22 cellular contexts compared by ENCODE assay signal in the genomic region with DNA sequence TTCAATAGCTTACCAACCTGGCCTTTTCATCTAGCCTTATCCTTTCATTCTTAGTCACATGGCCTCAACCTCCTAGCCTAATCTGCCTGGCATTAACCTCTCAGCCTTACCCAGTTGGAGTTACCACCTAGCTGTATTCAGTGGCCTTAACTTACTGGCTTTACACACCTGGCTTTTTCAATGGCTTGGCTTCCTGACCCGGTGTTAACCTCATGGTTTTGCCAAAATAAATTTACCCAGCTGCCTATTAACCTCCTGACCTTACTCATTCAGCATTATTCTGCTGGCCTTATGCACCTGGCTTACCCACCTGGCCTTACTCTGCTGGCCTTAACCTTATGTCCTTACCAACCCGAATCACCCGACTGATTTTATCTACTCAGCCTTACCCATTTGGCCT.
"Had no signal": no experiment of that assay in that cellular context is flagged by ENCODE, and none has a peak within 500 bp of the region (broad histone marks: within the 10 kb centered on the region; RNA-seq: fewer than 3 reads in every experiment).

No MANE protein-coding gene starts in this region.

- H3K27ac ChIP-seq: ascending aorta, body of pancreas had no signal

- H3K9me3 ChIP-seq: ascending aorta had no signal

- DNase-seq: activated CD4-positive, alpha-beta T cell treated with anti-CD3 and anti-CD28 coated beads for 4 hours; activated CD4-positive, alpha-beta T cell treated with anti-CD3 and anti-CD28 coated beads, Interleukin-2, amount 50 U/mL, for 4 hours; activated CD8-positive, alpha-beta T cell treated with anti-CD3 and anti-CD28 coated beads, Interleukin-2, amount 10 ng/mL, durations not matched to agents 7 days and 5 days; activated effector memory CD4-positive, alpha-beta T cell treated with anti-CD3 and anti-CD28 coated beads, Interleukin-2, amount 50 U/mL, for 16 hours; activated naive CD4-positive, alpha-beta T cell treated with Interleukin-2 at 50 U/mL for 16 hours; activated naive CD8-positive, alpha-beta T cell treated with anti-CD3 and anti-CD28 coated beads, Interleukin-2, amount 50 U/mL, for 24 hours; activated T-cell treated with anti-CD3 and anti-CD28 coated beads, Interleukin-2, amount 50 U/mL, for 4 hours; amniotic stem cell; body of pancreas; central memory CD4-positive, alpha-beta T cell; KG1; NCI-H1048; NCI-H1694; NCI-H2107; NCI-H2171 treated with DMSO at 0.1 percent for 48 hours; NCI-H510A treated with DMSO at 0.1 percent for 48 hours; PC-3 had no signal

- H3K27me3 ChIP-seq: ascending aorta, body of pancreas had no signal

- FAIRE-seq: bronchial epithelial cell, RCC 7860 had no signal

- H3K4me1 ChIP-seq: ascending aorta, body of pancreas had no signal

- H3K36me3 ChIP-seq: ascending aorta had no signal

- H3K4me3 ChIP-seq: ascending aorta, body of pancreas had no signal

- ATAC-seq: activated CD4-positive, CD25-positive, alpha-beta regulatory T cell treated with anti-CD3 and anti-CD28 coated beads, Interleukin-2, amount 50 U/mL, for 24 hours; activated CD8-positive, alpha-beta T cell treated with anti-CD3 and anti-CD28 coated beads, Interleukin-2, amount 10 ng/mL, durations not matched to agents 7 days and 5 days; activated naive CD4-positive, alpha-beta T cell treated with anti-CD3 and anti-CD28 coated beads, Interleukin-2, amount 50 U/mL, for 72 hours; activated naive CD8-positive, alpha-beta T cell treated with anti-CD3 and anti-CD28 coated beads, Interleukin-2, amount 50 U/mL, for 24 hours; activated T-cell treated with anti-CD3 and anti-CD28 coated beads, Interleukin-2, amount 50 U/mL, for 4 hours; body of pancreas; PC-3 had no signal
